ENCODE assay signal across 8 cellular contexts in the genomic region with DNA sequence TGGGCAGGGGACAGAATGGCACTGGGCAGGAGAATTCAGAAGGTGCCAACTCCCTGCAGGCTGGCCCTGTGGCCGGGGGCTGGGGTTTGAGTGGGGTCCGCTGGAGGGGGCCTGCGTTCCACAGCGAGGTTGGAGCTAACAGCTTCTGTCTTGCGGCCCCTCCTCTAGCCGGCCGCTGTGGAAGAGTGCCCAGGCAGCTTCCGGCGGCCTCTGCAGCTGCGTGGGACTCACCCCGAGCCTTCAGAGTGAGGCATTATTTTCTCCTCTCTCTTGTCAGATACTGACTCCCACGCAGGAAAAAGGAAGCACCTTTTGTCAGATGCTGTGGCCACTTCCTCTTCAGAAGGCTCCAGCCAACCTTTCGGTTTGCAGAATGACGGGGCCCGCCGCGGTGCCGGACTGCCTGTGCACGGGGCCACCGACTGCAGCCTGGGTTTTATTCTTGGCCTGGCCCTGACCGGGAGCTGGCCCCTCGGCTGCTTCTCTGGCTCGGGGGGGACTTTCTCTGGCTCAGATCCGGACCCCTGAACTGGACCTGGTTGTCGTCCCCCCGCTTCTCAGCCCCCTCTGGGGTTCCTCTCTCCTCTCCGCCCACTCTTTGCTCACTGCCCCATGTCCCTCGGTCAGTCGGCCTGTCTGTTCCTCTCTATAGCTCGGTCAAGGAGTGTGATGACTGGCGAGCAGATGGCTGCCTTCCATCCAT. TPM values are rescaled to one million over a fixed set of nuclear protein-coding genes. Genes with fewer than 3 reads are reported as not detected.
A peak's percentile ranks its signal among the peaks of the same experiment; 100 is the strongest.
DNase-seq lines count a peak whose midpoint lies in the region; ATAC-seq lines count a peak whose summit lies in the region.

No MANE protein-coding gene starts in this region.

- DNase-seq in T follicular helper cell (ENCODE audit: low read depth) = peak; percentile 16
- peak; percentile 90 to 96 for DNase-seq in lung microvascular endothelial cell (ENCODE audit: low read depth in 2 of 2)
- DNase-seq in substantia nigra (lab: John Stamatoyannopoulos, UW) = peak in 33 of 49 donors; percentile 14 to 72 (median 47)
- no peak for DNase-seq in NCI-H2081 treated with DMSO at 0.1 percent for 48 hours (lab: John Stamatoyannopoulos, UW)
- no peak for DNase-seq in cortex of kidney (lab: John Stamatoyannopoulos, UW)

- H3K27ac ChIP-seq in angular gyrus (ENCODE audit: low read depth, low read length) = peak overlapping the region; percentile 68
- H3K27ac ChIP-seq in substantia nigra (ENCODE audit: low read depth, low read length, poor library complexity, severe bottlenecking) = peak overlapping the region; percentile 35

- peak; percentile 93 for ATAC-seq in GM18517 (IDR thresholded peaks at IDR 0.05; ENCODE audit: unreplicated experiment)
- peak; percentile 79 for ATAC-seq in HG02970 (IDR thresholded peaks at IDR 0.05; ENCODE audit: low FRiP score, unreplicated experiment)

RNA-seq across cellular contexts. Expression of a gene that starts 40.1 kb away (rescaled TPM):
- total RNA-seq in lung microvascular endothelial cell = 8.9 and 10.1 TPM in 2 replicates

Comparison
In these comparisons a context has a peak if more than half of its experiments do, and no peak if none do; other contexts are left out.
1. DNase-seq: peak in T follicular helper cell (single experiment), lung microvascular endothelial cell (2 of 2) and substantia nigra (33 of 49); none in NCI-H2081 treated with DMSO at 0.1 percent for 48 hours (single experiment) and cortex of kidney (single experiment).